Comparison of ENCODE assay signal across 8 cellular contexts in the genomic region with DNA sequence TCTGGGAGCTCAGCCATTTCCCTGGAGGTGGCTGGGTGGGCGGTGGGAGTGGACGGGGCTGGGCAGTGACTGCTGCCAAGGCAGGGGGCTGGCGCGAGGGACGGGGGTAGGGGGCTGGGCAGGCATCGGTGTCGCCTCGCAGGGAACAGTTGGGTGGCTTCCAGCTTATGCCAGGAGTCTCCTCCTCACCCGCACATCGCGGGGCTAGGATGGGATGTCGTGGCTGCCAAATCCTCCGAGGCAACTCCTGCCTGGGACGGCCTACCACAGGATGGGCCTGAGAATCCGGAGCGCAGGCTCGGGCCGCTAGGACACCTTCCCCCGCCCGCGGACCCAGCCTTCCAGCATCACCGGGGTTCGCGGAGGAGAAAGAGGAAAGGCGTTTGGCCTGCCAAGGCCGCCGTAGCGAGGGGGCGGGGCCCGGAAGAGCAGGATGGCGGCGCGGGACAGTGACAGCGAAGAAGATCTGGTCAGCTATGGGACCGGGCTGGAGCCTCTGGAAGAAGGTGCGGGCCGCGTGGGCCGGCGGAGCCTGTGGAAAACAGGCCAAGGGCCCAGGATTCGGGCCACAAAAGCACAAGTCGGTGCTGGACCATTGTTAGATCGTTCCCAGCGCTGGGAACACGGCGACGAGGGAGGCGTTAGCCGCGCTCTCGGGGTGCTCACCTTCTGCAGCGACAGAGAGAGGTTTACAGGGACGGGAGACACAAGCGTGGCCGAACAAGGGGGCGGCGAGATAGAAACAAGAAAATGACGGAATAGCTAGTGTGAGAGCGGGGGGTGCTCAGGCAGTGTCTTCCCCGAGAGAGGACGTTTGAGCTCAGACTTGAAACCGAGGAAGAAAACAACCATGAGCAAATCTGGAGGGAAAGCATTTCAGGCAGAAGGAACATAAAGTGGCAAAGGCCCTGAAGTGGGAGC. TPM values are rescaled to one million over a fixed set of nuclear protein-coding genes. Genes with fewer than 3 reads are reported as not detected.
DNase-seq lines count a peak whose midpoint lies in the region; ATAC-seq and TF ChIP-seq lines count a peak whose summit lies in the region.

A gene with protein sequence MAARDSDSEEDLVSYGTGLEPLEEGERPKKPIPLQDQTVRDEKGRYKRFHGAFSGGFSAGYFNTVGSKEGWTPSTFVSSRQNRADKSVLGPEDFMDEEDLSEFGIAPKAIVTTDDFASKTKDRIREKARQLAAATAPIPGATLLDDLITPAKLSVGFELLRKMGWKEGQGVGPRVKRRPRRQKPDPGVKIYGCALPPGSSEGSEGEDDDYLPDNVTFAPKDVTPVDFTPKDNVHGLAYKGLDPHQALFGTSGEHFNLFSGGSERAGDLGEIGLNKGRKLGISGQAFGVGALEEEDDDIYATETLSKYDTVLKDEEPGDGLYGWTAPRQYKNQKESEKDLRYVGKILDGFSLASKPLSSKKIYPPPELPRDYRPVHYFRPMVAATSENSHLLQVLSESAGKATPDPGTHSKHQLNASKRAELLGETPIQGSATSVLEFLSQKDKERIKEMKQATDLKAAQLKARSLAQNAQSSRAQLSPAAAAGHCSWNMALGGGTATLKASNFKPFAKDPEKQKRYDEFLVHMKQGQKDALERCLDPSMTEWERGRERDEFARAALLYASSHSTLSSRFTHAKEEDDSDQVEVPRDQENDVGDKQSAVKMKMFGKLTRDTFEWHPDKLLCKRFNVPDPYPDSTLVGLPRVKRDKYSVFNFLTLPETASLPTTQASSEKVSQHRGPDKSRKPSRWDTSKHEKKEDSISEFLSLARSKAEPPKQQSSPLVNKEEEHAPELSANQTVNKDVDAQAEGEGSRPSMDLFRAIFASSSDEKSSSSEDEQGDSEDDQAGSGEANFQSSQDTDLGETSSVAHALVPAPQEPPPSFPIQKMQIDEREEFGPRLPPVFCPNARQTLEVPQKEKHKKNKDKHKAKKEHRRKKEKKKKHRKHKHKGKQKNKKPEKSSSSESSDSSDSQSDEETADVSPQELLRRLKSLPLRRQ (plus strand): TSS at position 421 of the 921 bp plus-strand sequence. CDS start 13 bp downstream, at position 434.

- H3K4me3 ChIP-seq in GM12865 (ENCODE audit: low read depth, low read length) (peak within 1 kb of the TSS; percentile 94), left ventricle myocardium inferior (peak within 1 kb of the TSS; percentile 82), prostate gland (peak within 1 kb of the TSS; percentile 62 to 92)

- TF ChIP-seq CTCF in GM12865 (IDR thresholded peaks at IDR 0.05; ENCODE audit: insufficient read depth, low read depth, low read length, missing control alignments) (no peak), left ventricle myocardium inferior (IDR thresholded peaks at IDR 0.05; ENCODE audit: borderline replicate concordance) (no peak), prostate gland (IDR thresholded peaks at IDR 0.05) (peak in 1 of 4 experiments; percentile 14)

- peak; percentile 85 for ATAC-seq in HG02678 (IDR thresholded peaks at IDR 0.05; ENCODE audit: unreplicated experiment)

- peaks cover 4% of the 10 kb centered on the region for H3K36me3 Mint-ChIP-seq in T-helper 1 cell treated with Interleukin-12 subunit alpha and Interleukin-12 subunit beta and Interleukin-4 antibody, amounts not matched to agents 30 μg/mL and 1 μg/mL, for 36 hours (ENCODE audit: low read depth)

- peaks cover 25% of the 10 kb centered on the region for H3K4me1 ChIP-seq in left ventricle myocardium inferior
- peaks cover 5% of the 10 kb centered on the region for H3K4me1 ChIP-seq in prostate gland (replicated peaks)

- no peaks in the 10 kb centered on the region for H3K9me3 Mint-ChIP-seq in T-helper 1 cell treated with Interleukin-12 subunit alpha and Interleukin-12 subunit beta and Interleukin-4 antibody, amounts not matched to agents 30 μg/mL and 1 μg/mL, for 36 hours

- peak within 1 kb of the TSS; percentile 79 for H3K27ac ChIP-seq in left ventricle myocardium inferior (replicated peaks)
- H3K27ac ChIP-seq in prostate gland: peak within 1 kb of the TSS; percentile 80 to 81

- H3K27ac Mint-ChIP-seq in T-helper 1 cell treated with Interleukin-12 subunit alpha and Interleukin-12 subunit beta and Interleukin-4 antibody, amounts not matched to agents 30 μg/mL and 1 μg/mL, for 36 hours: peak within 1 kb of the TSS; percentile 92

- WGBS in prostate gland: under 1% methylated on average over 62 of the region's 62 CpGs

- peaks cover 25% of the 10 kb centered on the region for H3K4me1 Mint-ChIP-seq in T-helper 1 cell treated with Interleukin-12 subunit alpha and Interleukin-12 subunit beta and Interleukin-4 antibody, amounts not matched to agents 30 μg/mL and 1 μg/mL, for 36 hours (ENCODE audit: low read depth)

- H3K4me3 Mint-ChIP-seq in T-helper 1 cell treated with Interleukin-12 subunit alpha and Interleukin-12 subunit beta and Interleukin-4 antibody, amounts not matched to agents 30 μg/mL and 1 μg/mL, for 36 hours: peak within 1 kb of the TSS; percentile 94

- no peaks in the 10 kb centered on the region for H3K27me3 Mint-ChIP-seq in T-helper 1 cell treated with Interleukin-12 subunit alpha and Interleukin-12 subunit beta and Interleukin-4 antibody, amounts not matched to agents 30 μg/mL and 1 μg/mL, for 36 hours (ENCODE audit: low read depth)

- intact Hi-C loops in left ventricle myocardium inferior (cut with micrococcal nuclease) (no loop called here), prostate gland (cut with DNase I) (loop anchor here (5.0 kb wide), 1 partner anchor 109 kb away; a partner anchor contains a TSS)

- no peaks in the 10 kb centered on the region for H3K36me3 ChIP-seq in left ventricle myocardium inferior
- peaks cover 0 to 3% of the 10 kb centered on the region in 2 donors for H3K36me3 ChIP-seq in prostate gland

- H3K9me3 ChIP-seq in left ventricle myocardium inferior (replicated peaks) (no peaks in the 10 kb centered on the region), prostate gland (no peaks in the 10 kb centered on the region)

- peak; percentile 48 for TF ChIP-seq POLR2A in prostate gland (IDR thresholded peaks at IDR 0.05)

- peak; percentile 89 for DNase-seq in GM12865 (ENCODE audit: low read depth)
- peak; percentile 87 for DNase-seq in NCI-H146 (lab: John Stamatoyannopoulos, UW)
- peak; percentile 78 for DNase-seq in amniotic stem cell (lab: John Stamatoyannopoulos, UW)
- DNase-seq in left ventricle myocardium inferior: peak; percentile 90
- peak; percentile 86 for DNase-seq in prostate gland (ENCODE audit: low spot score)
- peak; percentile 85 for DNase-seq in ureter (ENCODE audit: low spot score)

- peaks cover 1% of the 10 kb centered on the region for H3K27me3 ChIP-seq in left ventricle myocardium inferior (ENCODE audit: low read depth)
- no peaks in the 10 kb centered on the region for H3K27me3 ChIP-seq in prostate gland (replicated peaks; ENCODE audit: insufficient read depth)

RNA-seq across cellular contexts. Expression of the gene that starts here (rescaled TPM):
- total RNA-seq in left ventricle myocardium inferior (6.2 TPM), prostate gland (10 to 100 TPM in 1 of 2 donors, 1 to 10 TPM in 1; 7.9 to 12.2 TPM), ureter (14.9 TPM)

Comparison
In these comparisons a context has a peak if more than half of its experiments do, and no peak if none do; other contexts are left out.
1. Peak in every context shown above with its lines: DNase-seq, ATAC-seq, H3K4me3 ChIP-seq and H3K27ac ChIP-seq.